In genomic region chr3:36700537-36701248, GRCh38 we compare ENCODE assay signal across 8 cellular contexts.
DNase-seq lines count a peak whose midpoint lies in the region; ATAC-seq and TF ChIP-seq lines count a peak whose summit lies in the region.

No MANE protein-coding gene starts in this region.

- no peak overlapping the region for H3K27ac ChIP-seq in SU-DHL-6 (ENCODE audit: low read depth, low read length)
- no peak overlapping the region for H3K27ac ChIP-seq in lower lobe of right lung
- H3K27ac ChIP-seq in substantia nigra (ENCODE audit: low read depth, low read length, poor library complexity, severe bottlenecking), result no peak overlapping the region

- H2AFZ ChIP-seq in SU-DHL-6 (ENCODE audit: low read depth, low read length, severe bottlenecking), result no peak overlapping the region

- ATAC-seq in GM18520 (IDR thresholded peaks at IDR 0.05; ENCODE audit: unreplicated experiment) (peak; percentile 82), HG02938 (IDR thresholded peaks at IDR 0.05; ENCODE audit: unreplicated experiment) (peak; percentile 91), lower lobe of right lung (peak; percentile 78 to 79)

- H3F3A ChIP-seq in SU-DHL-6 (ENCODE audit: insufficient read depth), result no peaks in the 10 kb centered on the region

- intact Hi-C loops in lower lobe of right lung (cut with DNase I), result loop anchor here (10.0 kb wide), 1 partner anchor 736 kb away; no protein-coding TSS in a partner anchor

- H3K9me3 ChIP-seq in BE2C, result no peaks in the 10 kb centered on the region
- H3K9me3 ChIP-seq in SU-DHL-6 (ENCODE audit: insufficient read depth, low read length), result no peaks in the 10 kb centered on the region
- H3K9me3 ChIP-seq in lower lobe of right lung, result no peaks in the 10 kb centered on the region

- no peak overlapping the region for H3K4me2 ChIP-seq in SU-DHL-6 (ENCODE audit: low read depth, low read length, poor library complexity, severe bottlenecking)

- H3K27me3 ChIP-seq in BE2C, result no peaks in the 10 kb centered on the region
- H3K27me3 ChIP-seq in SU-DHL-6 (ENCODE audit: low read length), result no peaks in the 10 kb centered on the region
- no peaks in the 10 kb centered on the region for H3K27me3 ChIP-seq in lower lobe of right lung (ENCODE audit: low read depth)

- H3K36me3 ChIP-seq in BE2C, result no peaks in the 10 kb centered on the region
- H3K36me3 ChIP-seq in SU-DHL-6 (ENCODE audit: low read length), result no peaks in the 10 kb centered on the region
- no peaks in the 10 kb centered on the region for H3K36me3 ChIP-seq in lower lobe of right lung

- TF ChIP-seq CTCF in BE2C (IDR thresholded peaks at IDR 0.05; ENCODE audit: low read depth, low read length), result peak; percentile 82
- peak; percentile 87 for TF ChIP-seq CTCF in SU-DHL-6 (IDR thresholded peaks at IDR 0.05; ENCODE audit: insufficient read depth, low read length, poor library complexity, severe bottlenecking)
- peak; percentile 85 for TF ChIP-seq CTCF in lower lobe of right lung (IDR thresholded peaks at IDR 0.05)

- no peak overlapping the region for H3K9ac ChIP-seq in SU-DHL-6 (ENCODE audit: low read length)

- H3K9me2 ChIP-seq in SU-DHL-6 (replicated peaks; ENCODE audit: insufficient read depth, low read length), result no peaks in the 10 kb centered on the region

- H4K20me1 ChIP-seq in SU-DHL-6 (ENCODE audit: low read depth, low read length), result no peaks in the 10 kb centered on the region

- H3K79me2 ChIP-seq in SU-DHL-6 (ENCODE audit: insufficient read depth, low read length), result no peaks in the 10 kb centered on the region

- H3K4me1 ChIP-seq in BE2C, result peaks cover 9% of the 10 kb centered on the region
- H3K4me1 ChIP-seq in lower lobe of right lung, result no peaks in the 10 kb centered on the region

- DNase-seq in BE2C (peak; percentile 67), NCI-H146 (lab: John Stamatoyannopoulos, UW) (peak; percentile 45), dedifferentiated amniotic fluid mesenchymal stem cell (ENCODE audit: extremely low spot score) (peak; percentile 69), lower lobe of right lung (peak; percentile 58), substantia nigra (lab: John Stamatoyannopoulos, UW) (peak in 37 of 49 donors; percentile 1 to 59 (median 25))

- H3K4me3 ChIP-seq in BE2C (ENCODE audit: low read depth, low read length) (no peak overlapping the region), SU-DHL-6 (ENCODE audit: insufficient read depth, low read length, poor library complexity, severe bottlenecking) (no peak overlapping the region), lower lobe of right lung (no peak overlapping the region)
